In genomic region chr10:3068201-3068967, GRCh38 we compare ENCODE assay signal across 8 cellular contexts. TPM values are rescaled to one million over a fixed set of nuclear protein-coding genes. Genes with fewer than 3 reads are reported as not detected.
DNase-seq lines count a peak whose midpoint lies in the region; ATAC-seq and TF ChIP-seq lines count a peak whose summit lies in the region.

No MANE protein-coding gene starts in this region.

- no peaks in the 10 kb centered on the region for H3K27me3 ChIP-seq in upper lobe of right lung

- DNase-seq in AG20443 (ENCODE audit: low spot score) (peak; percentile 75), RWPE1 (ENCODE audit: low spot score) (peak; percentile 26), germinal center (ENCODE audit: low spot score) (peak; percentile 45), osteocyte (ENCODE audit: extremely low spot score, unreplicated experiment) (no peak), upper lobe of right lung (peak; percentile 82)
- peak; percentile 79 for DNase-seq in activated naive CD4-positive, alpha-beta T cell treated with anti-CD3 and anti-CD28 coated beads, Interleukin-2, amount 10 ng/mL, durations not matched to agents 7 days and 5 days

- POLR2A ChIA-PET in RWPE1 (lab: Yijun Ruan, JAX; ENCODE audit: low non-redundant PET) = interaction anchor here (0.7 kb wide), 1 partner anchor 39 kb away, joined by 3 read pairs; no protein-coding TSS in a partner anchor

- H3K27me3 Mint-ChIP-seq in activated naive CD4-positive, alpha-beta T cell treated with anti-CD3 and anti-CD28 coated beads, Interleukin-2, amount 10 ng/mL, durations not matched to agents 7 days and 5 days = peaks cover 23% of the 10 kb centered on the region
- no peaks in the 10 kb centered on the region for H3K27me3 Mint-ChIP-seq in osteocyte (ENCODE audit: unreplicated experiment)

- peak overlapping the region; percentile 76 for H3K27ac ChIP-seq in RWPE1
- peak overlapping the region; percentile 24 for H3K27ac ChIP-seq in upper lobe of right lung

- peaks cover 39% of the 10 kb centered on the region for H3K36me3 Mint-ChIP-seq in activated naive CD4-positive, alpha-beta T cell treated with anti-CD3 and anti-CD28 coated beads, Interleukin-2, amount 10 ng/mL, durations not matched to agents 7 days and 5 days
- peaks cover 16% of the 10 kb centered on the region for H3K36me3 Mint-ChIP-seq in osteocyte (ENCODE audit: unreplicated experiment)

- H3K4me1 Mint-ChIP-seq in activated naive CD4-positive, alpha-beta T cell treated with anti-CD3 and anti-CD28 coated beads, Interleukin-2, amount 10 ng/mL, durations not matched to agents 7 days and 5 days = peaks cover 41% of the 10 kb centered on the region
- peaks cover 42% of the 10 kb centered on the region for H3K4me1 Mint-ChIP-seq in osteocyte (ENCODE audit: unreplicated experiment)

- no peaks in the 10 kb centered on the region for H3K4me1 ChIP-seq in upper lobe of right lung

- no peaks in the 10 kb centered on the region for H3K36me3 ChIP-seq in upper lobe of right lung

- peak overlapping the region; percentile 59 for H3K4me3 ChIP-seq in upper lobe of right lung

- no peaks in the 10 kb centered on the region for H3K9me3 Mint-ChIP-seq in activated naive CD4-positive, alpha-beta T cell treated with anti-CD3 and anti-CD28 coated beads, Interleukin-2, amount 10 ng/mL, durations not matched to agents 7 days and 5 days
- H3K9me3 Mint-ChIP-seq in osteocyte (ENCODE audit: unreplicated experiment) = no peaks in the 10 kb centered on the region

- CTCF ChIA-PET in RWPE1 (lab: Yijun Ruan, JAX) = interaction anchor here (0.7 kb wide), 2 partner anchors 61 to 155 kb away, joined by 3 to 4 read pairs; no protein-coding TSS in a partner anchor
- CTCF ChIA-PET in activated naive CD4-positive, alpha-beta T cell treated with anti-CD3 and anti-CD28 coated beads, Interleukin-2, amount 10 ng/mL, durations not matched to agents 7 days and 5 days (lab: Charles Lee) = no interaction called here

- TF ChIP-seq CTCF in RWPE1 (conservative IDR thresholded peaks at IDR 0.05; ENCODE audit: low read depth) (no peak; the same call in 1 of the 2 replicates), osteocyte (IDR thresholded peaks at IDR 0.05) (peak; percentile 44), upper lobe of right lung (IDR thresholded peaks at IDR 0.05) (peak; percentile 44)

- ATAC-seq in GM19035 (IDR thresholded peaks at IDR 0.05; ENCODE audit: unreplicated experiment) (peak; percentile 44), HG03280 (IDR thresholded peaks at IDR 0.05; ENCODE audit: unreplicated experiment) (peak; percentile 30), upper lobe of right lung (peak; percentile 70)

- peak overlapping the region; percentile 89 for H3K27ac Mint-ChIP-seq in activated naive CD4-positive, alpha-beta T cell treated with anti-CD3 and anti-CD28 coated beads, Interleukin-2, amount 10 ng/mL, durations not matched to agents 7 days and 5 days
- H3K27ac Mint-ChIP-seq in osteocyte (ENCODE audit: unreplicated experiment) = peak overlapping the region; percentile 82

- intact Hi-C loops in upper lobe of right lung (cut with DNase I) = no loop called here

- peak overlapping the region; percentile 90 for H3K4me3 Mint-ChIP-seq in activated naive CD4-positive, alpha-beta T cell treated with anti-CD3 and anti-CD28 coated beads, Interleukin-2, amount 10 ng/mL, durations not matched to agents 7 days and 5 days
- peak overlapping the region; percentile 91 for H3K4me3 Mint-ChIP-seq in osteocyte (ENCODE audit: unreplicated experiment)

- no peaks in the 10 kb centered on the region for H3K9me3 ChIP-seq in upper lobe of right lung

RNA-seq across cellular contexts. Expression of gene PFKP, which starts 1.0 kb away (rescaled TPM):
- 150 and 158 TPM in 2 replicates for total RNA-seq in osteocyte
- total RNA-seq in upper lobe of right lung = 29.3 TPM
